ENCODE assay signal across 1 cellular context in the genomic region with DNA sequence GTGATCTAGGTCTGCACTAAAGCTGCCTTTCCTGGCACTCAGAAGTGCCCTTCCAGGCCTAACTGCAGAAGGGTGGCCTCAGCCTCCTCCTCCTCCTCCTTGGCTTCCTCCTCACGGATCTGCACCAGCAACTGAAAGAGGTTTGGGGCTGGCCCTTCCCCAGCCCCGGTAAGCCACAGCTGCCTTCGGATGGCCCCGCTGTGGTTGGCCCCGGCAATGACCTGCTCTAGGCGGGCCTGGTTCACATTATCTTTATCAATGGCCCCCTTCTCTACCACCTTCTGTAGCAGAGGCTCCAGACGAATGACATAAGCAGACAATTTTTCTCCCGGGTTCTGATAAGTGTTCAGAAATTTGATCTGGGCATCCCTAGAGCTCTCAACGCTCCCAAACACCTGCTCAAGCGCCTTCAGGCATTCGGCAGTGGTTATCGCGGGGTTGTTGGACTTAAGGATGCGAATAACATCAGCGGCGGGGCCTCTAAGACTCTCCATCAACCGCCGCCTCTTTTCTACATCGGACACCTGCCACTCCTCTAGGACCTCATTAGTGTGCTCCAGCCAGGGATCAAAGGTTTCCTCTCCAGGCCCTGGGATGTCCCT.
TF ChIP-seq lines count a peak whose summit lies in the region.

No MANE protein-coding gene starts in this region.

TF ChIP-seq in HEK293, 187 proteins besides CTCF, POLR2A, EP300 and RAD21 (continued from another document):
- TF ChIP-seq, protein P1, sequence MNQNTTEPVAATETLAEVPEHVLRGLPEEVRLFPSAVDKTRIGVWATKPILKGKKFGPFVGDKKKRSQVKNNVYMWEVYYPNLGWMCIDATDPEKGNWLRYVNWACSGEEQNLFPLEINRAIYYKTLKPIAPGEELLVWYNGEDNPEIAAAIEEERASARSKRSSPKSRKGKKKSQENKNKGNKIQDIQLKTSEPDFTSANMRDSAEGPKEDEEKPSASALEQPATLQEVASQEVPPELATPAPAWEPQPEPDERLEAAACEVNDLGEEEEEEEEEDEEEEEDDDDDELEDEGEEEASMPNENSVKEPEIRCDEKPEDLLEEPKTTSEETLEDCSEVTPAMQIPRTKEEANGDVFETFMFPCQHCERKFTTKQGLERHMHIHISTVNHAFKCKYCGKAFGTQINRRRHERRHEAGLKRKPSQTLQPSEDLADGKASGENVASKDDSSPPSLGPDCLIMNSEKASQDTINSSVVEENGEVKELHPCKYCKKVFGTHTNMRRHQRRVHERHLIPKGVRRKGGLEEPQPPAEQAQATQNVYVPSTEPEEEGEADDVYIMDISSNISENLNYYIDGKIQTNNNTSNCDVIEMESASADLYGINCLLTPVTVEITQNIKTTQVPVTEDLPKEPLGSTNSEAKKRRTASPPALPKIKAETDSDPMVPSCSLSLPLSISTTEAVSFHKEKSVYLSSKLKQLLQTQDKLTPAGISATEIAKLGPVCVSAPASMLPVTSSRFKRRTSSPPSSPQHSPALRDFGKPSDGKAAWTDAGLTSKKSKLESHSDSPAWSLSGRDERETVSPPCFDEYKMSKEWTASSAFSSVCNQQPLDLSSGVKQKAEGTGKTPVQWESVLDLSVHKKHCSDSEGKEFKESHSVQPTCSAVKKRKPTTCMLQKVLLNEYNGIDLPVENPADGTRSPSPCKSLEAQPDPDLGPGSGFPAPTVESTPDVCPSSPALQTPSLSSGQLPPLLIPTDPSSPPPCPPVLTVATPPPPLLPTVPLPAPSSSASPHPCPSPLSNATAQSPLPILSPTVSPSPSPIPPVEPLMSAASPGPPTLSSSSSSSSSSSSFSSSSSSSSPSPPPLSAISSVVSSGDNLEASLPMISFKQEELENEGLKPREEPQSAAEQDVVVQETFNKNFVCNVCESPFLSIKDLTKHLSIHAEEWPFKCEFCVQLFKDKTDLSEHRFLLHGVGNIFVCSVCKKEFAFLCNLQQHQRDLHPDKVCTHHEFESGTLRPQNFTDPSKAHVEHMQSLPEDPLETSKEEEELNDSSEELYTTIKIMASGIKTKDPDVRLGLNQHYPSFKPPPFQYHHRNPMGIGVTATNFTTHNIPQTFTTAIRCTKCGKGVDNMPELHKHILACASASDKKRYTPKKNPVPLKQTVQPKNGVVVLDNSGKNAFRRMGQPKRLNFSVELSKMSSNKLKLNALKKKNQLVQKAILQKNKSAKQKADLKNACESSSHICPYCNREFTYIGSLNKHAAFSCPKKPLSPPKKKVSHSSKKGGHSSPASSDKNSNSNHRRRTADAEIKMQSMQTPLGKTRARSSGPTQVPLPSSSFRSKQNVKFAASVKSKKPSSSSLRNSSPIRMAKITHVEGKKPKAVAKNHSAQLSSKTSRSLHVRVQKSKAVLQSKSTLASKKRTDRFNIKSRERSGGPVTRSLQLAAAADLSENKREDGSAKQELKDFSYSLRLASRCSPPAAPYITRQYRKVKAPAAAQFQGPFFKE (tag by site-specific recombination; IDR thresholded peaks at IDR 0.05; ENCODE audit: borderline replicate concordance) = no peak
- TF ChIP-seq, protein P2, sequence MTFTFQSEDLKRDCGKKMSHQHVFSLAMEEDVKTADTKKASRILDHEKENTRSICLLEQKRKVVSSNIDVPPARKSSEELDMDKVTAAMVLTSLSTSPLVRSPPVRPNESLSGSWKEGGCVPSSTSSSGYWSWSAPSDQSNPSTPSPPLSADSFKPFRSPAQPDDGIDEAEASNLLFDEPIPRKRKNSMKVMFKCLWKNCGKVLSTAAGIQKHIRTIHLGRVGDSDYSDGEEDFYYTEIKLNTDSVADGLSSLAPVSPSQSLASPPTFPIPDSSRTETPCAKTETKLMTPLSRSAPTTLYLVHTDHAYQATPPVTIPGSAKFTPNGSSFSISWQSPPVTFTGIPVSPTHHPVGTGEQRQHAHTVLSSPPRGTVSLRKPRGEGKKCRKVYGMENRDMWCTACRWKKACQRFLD (tag by site-specific recombination; IDR thresholded peaks at IDR 0.05) = no peak
- TF ChIP-seq ZNF416 (tag by site-specific recombination; IDR thresholded peaks at IDR 0.05) (no peak), GLI4 (tag by site-specific recombination; IDR thresholded peaks at IDR 0.05) (no peak), ZNF654 (tag by site-specific recombination; IDR thresholded peaks at IDR 0.05; ENCODE audit: low read depth) (no peak), ZNF214 (tag by site-specific recombination; IDR thresholded peaks at IDR 0.05; ENCODE audit: borderline replicate concordance) (no peak), RBAK (tag by site-specific recombination; IDR thresholded peaks at IDR 0.05) (no peak), ZNF335 (tag by site-specific recombination; conservative IDR thresholded peaks at IDR 0.05) (peak; percentile 80), ZNF302 (tag by site-specific recombination; IDR thresholded peaks at IDR 0.05; ENCODE audit: low read depth) (no peak), ZNF132 (tag by site-specific recombination; IDR thresholded peaks at IDR 0.05; ENCODE audit: borderline replicate concordance) (no peak), OVOL3 (tag by site-specific recombination; IDR thresholded peaks at IDR 0.05) (no peak), YY2 (tag by site-specific recombination; IDR thresholded peaks at IDR 0.05) (no peak), ZNF785 (tag by site-specific recombination; IDR thresholded peaks at IDR 0.05) (no peak), ZFHX2 (tag by site-specific recombination; conservative IDR thresholded peaks at IDR 0.05) (no peak), KLF16 (tag by site-specific recombination; IDR thresholded peaks at IDR 0.05) (no peak), MZF1 (tag by site-specific recombination; IDR thresholded peaks at IDR 0.05; ENCODE audit: borderline replicate concordance) (no peak), ZNF350 (tag by site-specific recombination; IDR thresholded peaks at IDR 0.05) (no peak), ZNF202 (tag by site-specific recombination; IDR thresholded peaks at IDR 0.05; ENCODE audit: borderline replicate concordance) (no peak), ZBTB20 (tag by site-specific recombination; IDR thresholded peaks at IDR 0.05) (peak; percentile 71), FEZF1 (tag by site-specific recombination; IDR thresholded peaks at IDR 0.05) (no peak), ZFP41 (tag by site-specific recombination; IDR thresholded peaks at IDR 0.05; ENCODE audit: borderline replicate concordance) (no peak), MYNN (tag by site-specific recombination; IDR thresholded peaks at IDR 0.05; ENCODE audit: borderline replicate concordance) (no peak), ZXDB (tag by site-specific recombination; IDR thresholded peaks at IDR 0.05) (0 out of 2 replicates have a peak, but pooled peaks have one; percentile 14), ZNF121 (tag by site-specific recombination; IDR thresholded peaks at IDR 0.05) (0 out of 2 replicates have a peak, but pooled peaks have one; percentile 9), WT1 (tag by site-specific recombination; IDR thresholded peaks at IDR 0.05) (0 out of 2 replicates have a peak, but pooled peaks have one; percentile 23), ZBTB1 (tag by site-specific recombination; IDR thresholded peaks at IDR 0.05) (no peak), ZNF830 (tag by site-specific recombination; IDR thresholded peaks at IDR 0.05; ENCODE audit: low read depth) (no peak)
- TF ChIP-seq, protein P3, sequence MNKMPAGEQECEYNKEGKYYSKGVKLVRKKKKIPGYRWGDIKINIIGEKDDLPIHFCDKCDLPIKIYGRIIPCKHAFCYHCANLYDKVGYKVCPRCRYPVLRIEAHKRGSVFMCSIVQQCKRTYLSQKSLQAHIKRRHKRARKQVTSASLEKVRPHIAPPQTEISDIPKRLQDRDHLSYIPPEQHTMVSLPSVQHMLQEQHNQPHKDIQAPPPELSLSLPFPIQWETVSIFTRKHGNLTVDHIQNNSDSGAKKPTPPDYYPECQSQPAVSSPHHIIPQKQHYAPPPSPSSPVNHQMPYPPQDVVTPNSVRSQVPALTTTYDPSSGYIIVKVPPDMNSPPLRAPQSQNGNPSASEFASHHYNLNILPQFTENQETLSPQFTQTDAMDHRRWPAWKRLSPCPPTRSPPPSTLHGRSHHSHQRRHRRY (tag by site-specific recombination; IDR thresholded peaks at IDR 0.05) = no peak
- TF ChIP-seq, protein P4, sequence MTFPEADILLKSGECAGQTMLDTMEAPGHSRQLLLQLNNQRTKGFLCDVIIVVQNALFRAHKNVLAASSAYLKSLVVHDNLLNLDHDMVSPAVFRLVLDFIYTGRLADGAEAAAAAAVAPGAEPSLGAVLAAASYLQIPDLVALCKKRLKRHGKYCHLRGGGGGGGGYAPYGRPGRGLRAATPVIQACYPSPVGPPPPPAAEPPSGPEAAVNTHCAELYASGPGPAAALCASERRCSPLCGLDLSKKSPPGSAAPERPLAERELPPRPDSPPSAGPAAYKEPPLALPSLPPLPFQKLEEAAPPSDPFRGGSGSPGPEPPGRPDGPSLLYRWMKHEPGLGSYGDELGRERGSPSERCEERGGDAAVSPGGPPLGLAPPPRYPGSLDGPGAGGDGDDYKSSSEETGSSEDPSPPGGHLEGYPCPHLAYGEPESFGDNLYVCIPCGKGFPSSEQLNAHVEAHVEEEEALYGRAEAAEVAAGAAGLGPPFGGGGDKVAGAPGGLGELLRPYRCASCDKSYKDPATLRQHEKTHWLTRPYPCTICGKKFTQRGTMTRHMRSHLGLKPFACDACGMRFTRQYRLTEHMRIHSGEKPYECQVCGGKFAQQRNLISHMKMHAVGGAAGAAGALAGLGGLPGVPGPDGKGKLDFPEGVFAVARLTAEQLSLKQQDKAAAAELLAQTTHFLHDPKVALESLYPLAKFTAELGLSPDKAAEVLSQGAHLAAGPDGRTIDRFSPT (tag by site-specific recombination; IDR thresholded peaks at IDR 0.05) = no peak
- TF ChIP-seq, protein P5, sequence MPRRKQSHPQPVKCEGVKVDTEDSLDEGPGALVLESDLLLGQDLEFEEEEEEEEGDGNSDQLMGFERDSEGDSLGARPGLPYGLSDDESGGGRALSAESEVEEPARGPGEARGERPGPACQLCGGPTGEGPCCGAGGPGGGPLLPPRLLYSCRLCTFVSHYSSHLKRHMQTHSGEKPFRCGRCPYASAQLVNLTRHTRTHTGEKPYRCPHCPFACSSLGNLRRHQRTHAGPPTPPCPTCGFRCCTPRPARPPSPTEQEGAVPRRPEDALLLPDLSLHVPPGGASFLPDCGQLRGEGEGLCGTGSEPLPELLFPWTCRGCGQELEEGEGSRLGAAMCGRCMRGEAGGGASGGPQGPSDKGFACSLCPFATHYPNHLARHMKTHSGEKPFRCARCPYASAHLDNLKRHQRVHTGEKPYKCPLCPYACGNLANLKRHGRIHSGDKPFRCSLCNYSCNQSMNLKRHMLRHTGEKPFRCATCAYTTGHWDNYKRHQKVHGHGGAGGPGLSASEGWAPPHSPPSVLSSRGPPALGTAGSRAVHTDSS (tag by site-specific recombination; IDR thresholded peaks at IDR 0.05) = peak; percentile 55
- TF ChIP-seq, protein P6, sequence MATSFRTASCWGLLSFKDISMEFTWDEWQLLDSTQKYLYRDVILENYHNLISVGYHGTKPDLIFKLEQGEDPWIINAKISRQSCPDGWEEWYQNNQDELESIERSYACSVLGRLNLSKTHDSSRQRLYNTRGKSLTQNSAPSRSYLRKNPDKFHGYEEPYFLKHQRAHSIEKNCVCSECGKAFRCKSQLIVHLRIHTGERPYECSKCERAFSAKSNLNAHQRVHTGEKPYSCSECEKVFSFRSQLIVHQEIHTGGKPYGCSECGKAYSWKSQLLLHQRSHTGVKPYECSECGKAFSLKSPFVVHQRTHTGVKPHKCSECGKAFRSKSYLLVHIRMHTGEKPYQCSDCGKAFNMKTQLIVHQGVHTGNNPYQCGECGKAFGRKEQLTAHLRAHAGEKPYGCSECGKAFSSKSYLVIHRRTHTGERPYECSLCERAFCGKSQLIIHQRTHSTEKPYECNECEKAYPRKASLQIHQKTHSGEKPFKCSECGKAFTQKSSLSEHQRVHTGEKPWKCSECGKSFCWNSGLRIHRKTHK (tag by site-specific recombination; IDR thresholded peaks at IDR 0.05) = no peak
- TF ChIP-seq, protein P7, sequence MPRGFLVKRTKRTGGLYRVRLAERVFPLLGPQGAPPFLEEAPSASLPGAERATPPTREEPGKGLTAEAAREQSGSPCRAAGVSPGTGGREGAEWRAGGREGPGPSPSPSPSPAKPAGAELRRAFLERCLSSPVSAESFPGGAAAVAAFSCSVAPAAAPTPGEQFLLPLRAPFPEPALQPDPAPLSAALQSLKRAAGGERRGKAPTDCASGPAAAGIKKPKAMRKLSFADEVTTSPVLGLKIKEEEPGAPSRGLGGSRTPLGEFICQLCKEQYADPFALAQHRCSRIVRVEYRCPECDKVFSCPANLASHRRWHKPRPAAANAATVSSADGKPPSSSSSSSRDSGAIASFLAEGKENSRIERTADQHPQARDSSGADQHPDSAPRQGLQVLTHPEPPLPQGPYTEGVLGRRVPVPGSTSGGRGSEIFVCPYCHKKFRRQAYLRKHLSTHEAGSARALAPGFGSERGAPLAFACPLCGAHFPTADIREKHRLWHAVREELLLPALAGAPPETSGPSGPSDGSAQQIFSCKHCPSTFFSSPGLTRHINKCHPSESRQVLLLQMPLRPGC (tag by site-specific recombination; IDR thresholded peaks at IDR 0.05) = no peak
